Comparison of ENCODE assay signal across 1 cellular context in genomic region chr2:69943841-69944604, GRCh38.
TF ChIP-seq lines count a peak whose summit lies in the region.

No MANE protein-coding gene starts in this region.

TF ChIP-seq in IMR-90, 13 proteins besides CTCF, POLR2A, EP300 and RAD21 (continued from another document):
- TF ChIP-seq USF2 (IDR thresholded peaks at IDR 0.05; ENCODE audit: low read depth, low read length) (no peak), SMC3 (IDR thresholded peaks at IDR 0.05; ENCODE audit: low read depth, low read length) (no peak), CHD1 (IDR thresholded peaks at IDR 0.05; ENCODE audit: low read depth, low read length) (no peak), NFE2L2 (IDR thresholded peaks at IDR 0.05; ENCODE audit: low read depth, low read length) (no peak), ELK1 (IDR thresholded peaks at IDR 0.05; ENCODE audit: borderline replicate concordance, low read depth, low read length) (no peak), RCOR1 (IDR thresholded peaks at IDR 0.05; ENCODE audit: insufficient replicate concordance, low read length) (no peak)
